Comparison of ENCODE assay signal across 1 cellular context in the genomic region with DNA sequence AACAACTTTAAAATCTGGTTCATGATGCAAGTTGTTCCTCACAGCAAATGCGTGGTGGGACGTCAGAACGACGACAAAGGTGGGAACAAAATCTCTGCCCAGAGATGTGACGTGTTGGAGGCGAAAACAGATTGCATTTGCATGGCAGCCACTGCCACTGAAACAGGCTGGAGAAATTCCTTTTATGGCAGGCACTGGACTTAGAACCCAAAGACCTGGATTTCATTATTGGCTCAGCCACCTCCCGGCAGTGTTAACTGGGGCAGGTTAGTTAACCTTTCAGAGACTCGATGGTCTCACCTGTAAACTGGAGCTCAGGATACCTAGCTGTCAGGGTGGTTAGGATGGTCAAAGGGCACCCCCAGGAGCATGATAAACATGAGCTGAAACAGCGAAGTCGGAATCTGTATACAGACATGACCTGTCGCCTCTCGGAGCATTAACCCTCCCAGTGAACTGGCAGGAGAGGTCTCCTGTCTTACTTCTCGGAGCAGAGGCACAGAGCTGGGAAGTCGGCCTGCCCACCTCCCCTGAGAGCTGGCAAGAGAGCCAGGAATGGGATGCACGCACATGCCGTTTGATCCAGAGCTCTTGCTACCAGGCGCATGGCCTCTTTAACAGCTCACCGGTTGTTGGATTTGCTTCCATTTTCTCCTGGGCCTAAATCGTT.
TF ChIP-seq lines count a peak whose summit lies in the region.

No MANE protein-coding gene starts in this region.

TF ChIP-seq in neural cell, 6 proteins besides CTCF, POLR2A, EP300 and RAD21 (continued from another document):
- TF ChIP-seq, protein P1, sequence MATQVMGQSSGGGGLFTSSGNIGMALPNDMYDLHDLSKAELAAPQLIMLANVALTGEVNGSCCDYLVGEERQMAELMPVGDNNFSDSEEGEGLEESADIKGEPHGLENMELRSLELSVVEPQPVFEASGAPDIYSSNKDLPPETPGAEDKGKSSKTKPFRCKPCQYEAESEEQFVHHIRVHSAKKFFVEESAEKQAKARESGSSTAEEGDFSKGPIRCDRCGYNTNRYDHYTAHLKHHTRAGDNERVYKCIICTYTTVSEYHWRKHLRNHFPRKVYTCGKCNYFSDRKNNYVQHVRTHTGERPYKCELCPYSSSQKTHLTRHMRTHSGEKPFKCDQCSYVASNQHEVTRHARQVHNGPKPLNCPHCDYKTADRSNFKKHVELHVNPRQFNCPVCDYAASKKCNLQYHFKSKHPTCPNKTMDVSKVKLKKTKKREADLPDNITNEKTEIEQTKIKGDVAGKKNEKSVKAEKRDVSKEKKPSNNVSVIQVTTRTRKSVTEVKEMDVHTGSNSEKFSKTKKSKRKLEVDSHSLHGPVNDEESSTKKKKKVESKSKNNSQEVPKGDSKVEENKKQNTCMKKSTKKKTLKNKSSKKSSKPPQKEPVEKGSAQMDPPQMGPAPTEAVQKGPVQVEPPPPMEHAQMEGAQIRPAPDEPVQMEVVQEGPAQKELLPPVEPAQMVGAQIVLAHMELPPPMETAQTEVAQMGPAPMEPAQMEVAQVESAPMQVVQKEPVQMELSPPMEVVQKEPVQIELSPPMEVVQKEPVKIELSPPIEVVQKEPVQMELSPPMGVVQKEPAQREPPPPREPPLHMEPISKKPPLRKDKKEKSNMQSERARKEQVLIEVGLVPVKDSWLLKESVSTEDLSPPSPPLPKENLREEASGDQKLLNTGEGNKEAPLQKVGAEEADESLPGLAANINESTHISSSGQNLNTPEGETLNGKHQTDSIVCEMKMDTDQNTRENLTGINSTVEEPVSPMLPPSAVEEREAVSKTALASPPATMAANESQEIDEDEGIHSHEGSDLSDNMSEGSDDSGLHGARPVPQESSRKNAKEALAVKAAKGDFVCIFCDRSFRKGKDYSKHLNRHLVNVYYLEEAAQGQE (IDR thresholded peaks at IDR 0.05; ENCODE audit: borderline replicate concordance), result no peak
- TF ChIP-seq EZH2 (IDR thresholded peaks at IDR 0.05; ENCODE audit: borderline replicate concordance, insufficient read depth, low read length, poor library complexity, severe bottlenecking) (no peak), SMC3 (conservative IDR thresholded peaks at IDR 0.05; ENCODE audit: poor library complexity) (no peak)
TF ChIP-seq in neural cell: peak in this region for 0.
